14 cellular contexts compared by ENCODE assay signal in the genomic region with DNA sequence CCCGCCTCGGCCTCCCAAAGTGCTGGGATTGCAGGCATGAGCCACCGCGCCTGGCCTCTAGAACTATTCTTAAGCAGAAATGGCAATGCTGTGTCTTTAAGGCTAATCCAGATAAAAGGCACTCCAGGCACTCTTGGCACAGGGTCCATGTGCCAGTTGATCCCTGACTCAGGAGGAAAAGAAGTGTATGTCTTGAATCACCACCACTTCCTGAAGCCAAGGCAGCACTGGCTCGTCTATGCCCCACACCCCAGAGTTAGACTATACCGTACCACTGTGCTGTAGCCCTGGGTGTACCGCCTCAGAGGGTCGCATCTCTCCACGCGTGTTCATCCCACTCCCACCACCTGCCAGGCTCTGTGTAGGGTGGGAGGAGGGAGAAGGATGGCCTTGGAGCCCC. TPM values are rescaled to one million over a fixed set of nuclear protein-coding genes. Genes with fewer than 3 reads are reported as not detected.
A peak's percentile ranks its signal among the peaks of the same experiment; 100 is the strongest.
DNase-seq lines count a peak whose midpoint lies in the region; ATAC-seq, FAIRE-seq and TF ChIP-seq lines count a peak whose summit lies in the region.
"Had no signal": no experiment of that assay in that cellular context is flagged by ENCODE, and none has a peak within 500 bp of the region (broad histone marks: within the 10 kb centered on the region; RNA-seq: fewer than 3 reads in every experiment).

No MANE protein-coding gene starts in this region.

- 82 to 84% methylated on average over 10 of the region's 10 CpGs for WGBS in GM23248 (ENCODE audit: low coverage in 1 of 2, low lambda C conversion rate in 2 of 2, missing lambda C conversion rate in 2 of 2), 2 experiments
- 15 to 66% (median 34%) methylated on average over 10 of the region's 10 CpGs for WGBS in small intestine, 3 donors

- H3K4me1 ChIP-seq in GM23248 (ENCODE audit: insufficient read depth) (peaks cover 16% of the 10 kb centered on the region), small intestine (ENCODE audit: control insufficient read depth in 2 of 2, insufficient read depth in 1 of 2, low read depth in 1 of 2, low read length in 1 of 2) (peaks cover 16 to 36% of the 10 kb centered on the region in 2 donors)

- peaks cover 4% of the 10 kb centered on the region; the same call in 1 of the 2 replicates for H3F3A ChIP-seq in GM23248 (ENCODE audit: insufficient read depth)

- H3K36me3 ChIP-seq in GM23248 (ENCODE audit: low read depth) (no peaks in the 10 kb centered on the region), small intestine (ENCODE audit: control insufficient read depth in 2 of 2, insufficient read depth in 2 of 2, low read length in 2 of 2) (peaks cover 0 to 1% of the 10 kb centered on the region in 2 donors)
- H3K36me3 ChIP-seq: tibial artery had no signal

- H3K4me2 ChIP-seq in GM23248 (ENCODE audit: unreplicated experiment) = no peak overlapping the region
- H3K4me2 ChIP-seq: PC-9 had no signal

- ATAC-seq in HG03045 (IDR thresholded peaks at IDR 0.05; ENCODE audit: unreplicated experiment) = no peak
- ATAC-seq: activated CD4-positive, CD25-positive, alpha-beta regulatory T cell treated with anti-CD3 and anti-CD28 coated beads, Interleukin-2, amount 50 U/mL, for 24 hours; naive thymus-derived CD8-positive, alpha-beta T cell had no signal

- CTCF ChIA-PET in RWPE1 (lab: Yijun Ruan, JAX) = no interaction called here

- no peak overlapping the region for H3K9ac ChIP-seq in GM23248

- H3K79me2 ChIP-seq in GM23248 (ENCODE audit: insufficient read depth) = no peaks in the 10 kb centered on the region

- H3K27ac ChIP-seq in GM23248 (no peak overlapping the region), RWPE1 (no peak overlapping the region), small intestine (ENCODE audit: low read depth in 1 of 2, low read length in 1 of 2) (peak overlapping the region; percentile 89)
- H3K27ac ChIP-seq: PC-9, tibial artery had no signal

- no peak for FAIRE-seq in small intestine (lab: Jason Lieb, UNC)

- no peak overlapping the region for H2AFZ ChIP-seq in GM23248
- H2AFZ ChIP-seq: PC-9 had no signal

- TF ChIP-seq CTCF in RWPE1 (conservative IDR thresholded peaks at IDR 0.05; ENCODE audit: low read depth) (no peak), fibroblast of mammary gland (conservative IDR thresholded peaks at IDR 0.05; ENCODE audit: control insufficient read depth, insufficient read depth, low read depth, low read length) (no peak)

- H3K9me2 ChIP-seq in GM23248 (ENCODE audit: insufficient read depth) = no peaks in the 10 kb centered on the region

- POLR2A ChIA-PET in RWPE1 (lab: Yijun Ruan, JAX; ENCODE audit: low non-redundant PET) = no interaction called here

- H4K20me1 ChIP-seq in GM23248 (ENCODE audit: insufficient read depth) = no peaks in the 10 kb centered on the region

- in situ Hi-C loops in GM23248 (cut with MboI) = no loop called here

- no peaks in the 10 kb centered on the region for H3K27me3 ChIP-seq in GM23248 (replicated peaks; ENCODE audit: insufficient read depth)
- peaks cover 0 to 1% of the 10 kb centered on the region in 2 donors for H3K27me3 ChIP-seq in small intestine (ENCODE audit: control insufficient read depth in 2 of 2, insufficient read depth in 2 of 2, low read length in 2 of 2)

- H3K4me3 ChIP-seq in GM23248 (no peak overlapping the region), fibroblast of mammary gland (ENCODE audit: control insufficient read depth, low read depth, low read length) (no peak overlapping the region), small intestine (ENCODE audit: low read depth in 1 of 2, low read length in 2 of 2) (peak overlapping the region in 1 of 2 donors; percentile 21)
- H3K4me3 ChIP-seq: PC-9, tibial artery had no signal

- DNase-seq in GM23248 (peak; percentile 79), RWPE1 (ENCODE audit: low spot score) (peak; percentile 71), fibroblast of mammary gland (ENCODE audit: low read depth) (peak; percentile 32), small intestine (peak; percentile 95), NCI-H2029 (lab: John Stamatoyannopoulos, UW) (no peak), iPS-NIHi7 (ENCODE audit: extremely low spot score) (no peak), NCI-H526 (lab: John Stamatoyannopoulos, UW) (no peak)
- DNase-seq: activated naive CD4-positive, alpha-beta T cell treated with anti-CD3 and anti-CD28 coated beads, Interleukin-2, amount 50 U/mL, for 16 hours; erythroblast; naive thymus-derived CD8-positive, alpha-beta T cell; PC-9; tibial artery had no signal

- no peaks in the 10 kb centered on the region for H3K9me3 ChIP-seq in GM23248 (ENCODE audit: low read depth)
- no peaks in the 10 kb centered on the region for H3K9me3 ChIP-seq in small intestine (ENCODE audit: control insufficient read depth, low read depth)
- H3K9me3 ChIP-seq: tibial artery had no signal

RNA-seq across cellular contexts. Expression of gene TNFRSF11A, which starts 9.0 kb away (rescaled TPM):
- total RNA-seq in GM23248 (2014; rRNA removed; shearing (Covaris generic)) = 0.22 TPM in 1 of 2 replicates, not detected in the other
- 0.09 TPM in 1 of 2 replicates, not detected in the other for polyA plus RNA-seq in GM23248 (2016; fragmentation: Nextera tagmentation; extraction: Ambion mirVana)
- polyA plus RNA-seq in small intestine = 10 to 100 TPM; 15.0 to 23.5 (median 16.5) TPM
- polyA plus RNA-seq: naive thymus-derived CD8-positive, alpha-beta T cell had no signal

Comparison
In these comparisons a context has a peak if more than half of its experiments do, and no peak if none do; other contexts are left out.
1. DNase-seq: peak in GM23248 (single experiment), RWPE1 (single experiment), fibroblast of mammary gland (single experiment) and small intestine (single experiment); none in NCI-H2029 (single experiment), iPS-NIHi7 (single experiment) and NCI-H526 (0 of 2).
2. H3K27ac ChIP-seq: peak in small intestine (2 of 2); none in GM23248 (single experiment) and RWPE1 (single experiment).
3. RNA of gene TNFRSF11A, which starts 9.0 kb away (polyA plus RNA-seq): 15.0 to 23.5 TPM in small intestine; 0.09 TPM in GM23248; every median in the first group is over 10 times any median in the second.